ENCODE assay signal across 22 cellular contexts in genomic region chr3:46202476-46202875, GRCh38. TPM values are rescaled to one million over a fixed set of nuclear protein-coding genes. Genes with fewer than 3 reads are reported as not detected.
"Had no signal": no experiment of that assay in that cellular context is flagged by ENCODE, and none has a peak within 500 bp of the region (broad histone marks: within the 10 kb centered on the region; RNA-seq: fewer than 3 reads in every experiment).

No MANE protein-coding gene starts in this region.

- DNase-seq: IMR-90, Karpas-422, KG1, NCI-H1092 treated with DMSO at 0.1 percent for 48 hours, NCI-H1436, NCI-H1930, NCI-H2081, NCI-H2107, NCI-H2227 treated with DMSO at 0.1 percent for 48 hours, NCI-H524, NCI-H526 treated with DMSO at 0.1 percent for 48 hours, NCI-H748 treated with DMSO at 0.1 percent for 48 hours, Right ventricle myocardium superior, RPMI8226, SIG-M5, SW 1271 had no signal

- H3K27me3 ChIP-seq: MG63, SJSA1 had no signal

- H3K36me3 ChIP-seq: MG63, SJSA1 had no signal

- H3K27ac ChIP-seq: SJSA1, SK-N-MC had no signal

- H3K9me3 ChIP-seq: MG63, SJSA1 had no signal

- H3K4me3 ChIP-seq: MG63, SJSA1, SK-N-MC had no signal

- H3K4me1 ChIP-seq: SJSA1 had no signal

- ATAC-seq: HepG2 had no signal

RNA-seq across cellular contexts. Expression of gene CCR1, which starts 5.6 kb away (rescaled TPM):
- total RNA-seq: HepG2, HT-29, IMR-90 had no signal

RNA-seq across cellular contexts. Expression of gene CCR3, which starts 39.8 kb away (rescaled TPM):
- total RNA-seq: HepG2, HT-29, IMR-90, NCI-H460, Right ventricle myocardium superior had no signal
